ENCODE assay signal across 10 cellular contexts in genomic region chr13:24063281-24063851, GRCh38.
DNase-seq lines count a peak whose midpoint lies in the region; ATAC-seq, FAIRE-seq and TF ChIP-seq lines count a peak whose summit lies in the region.
"Had no signal": no experiment of that assay in that cellular context is flagged by ENCODE, and none has a peak within 500 bp of the region (broad histone marks: within the 10 kb centered on the region; RNA-seq: fewer than 3 reads in every experiment).

No MANE protein-coding gene starts in this region.

- H3K79me2 ChIP-seq in astrocyte (ENCODE audit: insufficient read depth, low read length), result no peaks in the 10 kb centered on the region

- H3K23ac ChIP-seq in mesenchymal stem cell (ENCODE audit: low read length in 2 of 2), result no peak overlapping the region

- H2BK12ac ChIP-seq in mesenchymal stem cell (ENCODE audit: low read length in 2 of 2), result no peak overlapping the region

- intact Hi-C loops in CD4-positive, alpha-beta T cell (cut with DNase I, micrococcal nuclease), result no loop called here

- H3K14ac ChIP-seq in mesenchymal stem cell (ENCODE audit: low read length in 2 of 2), result no peak overlapping the region

- no peak overlapping the region for H3K4me3 Mint-ChIP-seq in CD4-positive, alpha-beta T cell
- no peak overlapping the region for H3K4me3 Mint-ChIP-seq in astrocyte (ENCODE audit: unreplicated experiment)
- no peak overlapping the region for H3K4me3 Mint-ChIP-seq in immature natural killer cell

- no peak overlapping the region for H2AK5ac ChIP-seq in mesenchymal stem cell (ENCODE audit: low read length, severe bottlenecking)

- H2AFZ ChIP-seq in astrocyte (ENCODE audit: low read depth, low read length), result peak overlapping the region; percentile 25
- no peak overlapping the region for H2AFZ ChIP-seq in mesenchymal stem cell (ENCODE audit: low read depth, low read length)

- H3K27ac Mint-ChIP-seq in CD4-positive, alpha-beta T cell, result no peak overlapping the region
- H3K27ac Mint-ChIP-seq in astrocyte (ENCODE audit: unreplicated experiment), result no peak overlapping the region
- peak overlapping the region in 1 of 6 donors; percentile 17 for H3K27ac Mint-ChIP-seq in immature natural killer cell

- WGBS in mesenchymal stem cell, result 68% methylated on average over 8 of the region's 8 CpGs

- peaks cover 12% of the 10 kb centered on the region for H3K4me1 Mint-ChIP-seq in CD4-positive, alpha-beta T cell (ENCODE audit: low read depth)
- H3K4me1 Mint-ChIP-seq in astrocyte (ENCODE audit: low read depth, unreplicated experiment), result peaks cover 8% of the 10 kb centered on the region
- no peaks in the 10 kb centered on the region for H3K4me1 Mint-ChIP-seq in immature natural killer cell

- H3K9me3 ChIP-seq in CD4-positive, alpha-beta T cell (ENCODE audit: control insufficient read depth, low read length), result no peaks in the 10 kb centered on the region
- H3K9me3 ChIP-seq in KOPT-K1 (ENCODE audit: insufficient read depth, low read length, poor library complexity, severe bottlenecking) (no peaks in the 10 kb centered on the region), astrocyte (ENCODE audit: insufficient read depth, low read depth, low read length) (no peaks in the 10 kb centered on the region), mesenchymal stem cell (ENCODE audit: control insufficient read depth, low read length) (no peaks in the 10 kb centered on the region)

- no peaks in the 10 kb centered on the region for H3K9me3 Mint-ChIP-seq in CD4-positive, alpha-beta T cell
- no peaks in the 10 kb centered on the region for H3K9me3 Mint-ChIP-seq in astrocyte (ENCODE audit: unreplicated experiment)
- no peaks in the 10 kb centered on the region for H3K9me3 Mint-ChIP-seq in immature natural killer cell

- no peak overlapping the region for H2BK120ac ChIP-seq in mesenchymal stem cell (ENCODE audit: low read depth, low read length)

- ATAC-seq in CD4-positive, alpha-beta T cell (ENCODE audit: poor library complexity), result peak; percentile 29
- no peak for ATAC-seq in HG03159 (IDR thresholded peaks at IDR 0.05; ENCODE audit: unreplicated experiment)

- H3K4me2 ChIP-seq in astrocyte (ENCODE audit: low read length) (peak overlapping the region; percentile 64), mesenchymal stem cell (ENCODE audit: low read length, poor library complexity, severe bottlenecking) (no peak overlapping the region)

- CTCF ChIA-PET in CD4-positive, alpha-beta T cell (lab: Charles Lee), result no interaction called here

- peak overlapping the region in 1 of 2 experiments; percentile 26 for H3K18ac ChIP-seq in mesenchymal stem cell (ENCODE audit: low read depth in 1 of 2, low read length in 2 of 2)

- H3K27ac ChIP-seq in CD4-positive, alpha-beta T cell (ENCODE audit: low read depth, low read length), result no peak overlapping the region
- peak overlapping the region; percentile 65 for H3K27ac ChIP-seq in KOPT-K1 (ENCODE audit: low read depth, low read length, poor library complexity, severe bottlenecking)
- no peak overlapping the region for H3K27ac ChIP-seq in astrocyte (ENCODE audit: low read depth, low read length)
- H3K27ac ChIP-seq in mesenchymal stem cell (ENCODE audit: low read length, poor library complexity, severe bottlenecking), result no peak overlapping the region

- H3K9ac ChIP-seq in astrocyte (ENCODE audit: low read length) (no peak overlapping the region), mesenchymal stem cell (ENCODE audit: low read length) (no peak overlapping the region)

- no peak overlapping the region for H3K4ac ChIP-seq in mesenchymal stem cell (ENCODE audit: low read depth in 1 of 2, low read length in 2 of 2)

- no peak for FAIRE-seq in astrocyte (lab: Jason Lieb, UNC)
- FAIRE-seq: TTC549 had no signal

- H3K36me3 ChIP-seq in KOPT-K1 (ENCODE audit: insufficient read depth, low read length) (no peaks in the 10 kb centered on the region), astrocyte (ENCODE audit: insufficient read depth, low read length) (no peaks in the 10 kb centered on the region), mesenchymal stem cell (ENCODE audit: control insufficient read depth in 1 of 2, insufficient read depth in 2 of 2, low read depth in 1 of 2, low read length in 2 of 2) (no peaks in the 10 kb centered on the region)

- H3K79me1 ChIP-seq in mesenchymal stem cell (replicated peaks; ENCODE audit: low read length, poor library complexity, severe bottlenecking), result no peaks in the 10 kb centered on the region

- no peaks in the 10 kb centered on the region for H4K20me1 ChIP-seq in astrocyte (ENCODE audit: insufficient read depth, low read length)

- POLR2A ChIA-PET in CD4-positive, alpha-beta T cell (lab: Charles Lee), result interaction anchor here (0.9 kb wide), 1 partner anchor 157 kb away, joined by 3 read pairs; no protein-coding TSS in a partner anchor

- no peak overlapping the region for H4K91ac ChIP-seq in mesenchymal stem cell (ENCODE audit: low read length)

- H4K8ac ChIP-seq in mesenchymal stem cell (ENCODE audit: low read length), result peak overlapping the region; percentile 5

- no peak overlapping the region for H2BK5ac ChIP-seq in mesenchymal stem cell (ENCODE audit: low read depth, low read length, poor library complexity, severe bottlenecking)

- no peak overlapping the region for H2BK15ac ChIP-seq in mesenchymal stem cell (ENCODE audit: low read depth, poor library complexity, severe bottlenecking)

- no peaks in the 10 kb centered on the region for H3K36me3 Mint-ChIP-seq in CD4-positive, alpha-beta T cell (ENCODE audit: low read depth)
- peaks cover 5% of the 10 kb centered on the region for H3K36me3 Mint-ChIP-seq in astrocyte (ENCODE audit: low read depth, unreplicated experiment)
- peaks cover 0 to 3% (median 0%) of the 10 kb centered on the region in 3 donors for H3K36me3 Mint-ChIP-seq in immature natural killer cell

- H3K27me3 Mint-ChIP-seq in CD4-positive, alpha-beta T cell, result no peaks in the 10 kb centered on the region
- H3K27me3 Mint-ChIP-seq in astrocyte (ENCODE audit: low read depth, unreplicated experiment), result no peaks in the 10 kb centered on the region
- H3K27me3 Mint-ChIP-seq in immature natural killer cell (ENCODE audit: low read depth in 3 of 3), result peaks cover 3 to 6% (median 5%) of the 10 kb centered on the region in 3 donors

- H3K4me1 ChIP-seq in astrocyte (ENCODE audit: insufficient read depth, low read length), result no peaks in the 10 kb centered on the region
- H3K4me1 ChIP-seq in mesenchymal stem cell (ENCODE audit: control insufficient read depth, insufficient read depth, low read depth, low read length), result peaks cover 1% of the 10 kb centered on the region

- H3K4me3 ChIP-seq in astrocyte (ENCODE audit: insufficient read depth, low read depth, low read length) (peak overlapping the region; percentile 4), mesenchymal stem cell (ENCODE audit: insufficient read depth in 1 of 2, low read depth in 1 of 2, low read length in 2 of 2) (no peak overlapping the region)

- H3K27me3 ChIP-seq in CD4-positive, alpha-beta T cell (ENCODE audit: control insufficient read depth, insufficient read depth, low read length), result no peaks in the 10 kb centered on the region
- H3K27me3 ChIP-seq in astrocyte (ENCODE audit: insufficient read depth, low read length), result no peaks in the 10 kb centered on the region
- peaks cover 0 to 8% of the 10 kb centered on the region in 2 experiments for H3K27me3 ChIP-seq in mesenchymal stem cell (ENCODE audit: control insufficient read depth in 1 of 2, insufficient read depth in 1 of 2, low read length in 2 of 2)

- no peak for DNase-seq in CD4-positive, alpha-beta T cell
- DNase-seq in astrocyte (ENCODE audit: low read depth) (peak; percentile 27), mesenchymal stem cell (no peak), immature natural killer cell (no peak), NK-92 (lab: John Stamatoyannopoulos, UW; ENCODE audit: unreplicated experiment) (no peak), GM10266 (ENCODE audit: extremely low spot score) (no peak)
- DNase-seq: mammary epithelial cell had no signal

- no peak for TF ChIP-seq CTCF in CD4-positive, alpha-beta T cell (IDR thresholded peaks at IDR 0.05)
- TF ChIP-seq CTCF in astrocyte (IDR thresholded peaks at IDR 0.05; ENCODE audit: insufficient read depth, low read depth, low read length), result no peak
- TF ChIP-seq CTCF in GM10266 (IDR thresholded peaks at IDR 0.05; ENCODE audit: control insufficient read depth, insufficient read depth, low read depth, missing control alignments), result no peak
